Comparison of ENCODE assay signal across 8 cellular contexts in the genomic region with DNA sequence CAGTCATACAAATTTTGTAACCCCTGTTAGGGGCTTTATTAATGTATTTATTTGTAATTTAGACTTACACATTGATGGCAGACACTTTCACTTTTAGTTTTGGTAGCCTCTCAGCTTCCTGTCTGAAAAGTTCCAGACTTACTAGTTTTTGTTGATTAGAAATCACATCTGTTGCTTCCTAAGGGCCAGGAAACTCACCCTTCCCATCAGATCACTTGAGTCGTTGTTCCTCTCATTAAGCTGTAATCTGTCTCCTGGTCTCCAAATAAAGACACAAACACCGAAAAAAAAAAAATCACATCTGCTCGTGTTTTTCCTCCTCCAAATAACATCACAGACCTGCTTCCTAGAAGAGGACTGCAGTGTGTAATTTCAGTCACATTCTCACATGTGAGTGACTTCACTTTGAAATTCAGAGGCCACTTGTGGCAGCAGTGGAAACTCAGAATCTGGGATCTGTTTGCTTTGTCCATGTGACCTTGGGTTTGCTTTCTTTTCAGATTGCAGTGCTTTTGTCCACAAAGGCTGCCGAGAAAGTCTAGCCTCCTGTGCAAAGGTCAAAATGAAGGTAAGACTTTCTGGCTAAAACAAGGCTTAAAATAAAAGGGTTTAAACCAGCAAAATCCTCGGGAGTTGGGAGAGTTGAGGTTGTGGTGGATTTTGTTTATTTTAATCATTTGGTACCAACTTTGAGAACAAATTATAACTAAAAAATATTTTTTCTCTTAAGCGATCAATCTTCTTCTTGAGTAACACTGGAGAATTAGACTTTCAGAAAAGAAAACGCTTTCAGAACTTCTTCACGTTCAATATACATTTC.
DNase-seq lines count a peak whose midpoint lies in the region; ATAC-seq and TF ChIP-seq lines count a peak whose summit lies in the region.

No MANE protein-coding gene starts in this region.

- peaks cover 24% of the 10 kb centered on the region for H3K36me3 ChIP-seq in OCI-LY3 (replicated peaks; ENCODE audit: low read depth, low read length)

- peak overlapping the region; percentile 75 for H3K4me3 Mint-ChIP-seq in CD4-positive, alpha-beta T cell
- H3K4me3 Mint-ChIP-seq in neural crest cell: no peak overlapping the region

- peaks cover 87% of the 10 kb centered on the region for H3K4me1 Mint-ChIP-seq in CD4-positive, alpha-beta T cell (ENCODE audit: low read depth)
- peaks cover 40% of the 10 kb centered on the region for H3K4me1 Mint-ChIP-seq in neural crest cell

- H3K4me3 ChIP-seq in OCI-LY3 (ENCODE audit: low read length) (peak overlapping the region; percentile 65), epithelial cell of proximal tubule (ENCODE audit: low read depth, low read length) (peak overlapping the region; percentile 20)

- H3K9me3 Mint-ChIP-seq in CD4-positive, alpha-beta T cell: no peaks in the 10 kb centered on the region
- H3K9me3 Mint-ChIP-seq in neural crest cell: no peaks in the 10 kb centered on the region

- no peak for TF ChIP-seq CTCF in CD4-positive, alpha-beta T cell (IDR thresholded peaks at IDR 0.05)
- TF ChIP-seq CTCF in OCI-LY3 (IDR thresholded peaks at IDR 0.05; ENCODE audit: low read depth, low read length) (no peak), epithelial cell of proximal tubule (conservative IDR thresholded peaks at IDR 0.05; ENCODE audit: low read depth, low read length) (no peak), neural crest cell (conservative IDR thresholded peaks at IDR 0.05) (no peak)

- H3K9me3 ChIP-seq in CD4-positive, alpha-beta T cell (ENCODE audit: control insufficient read depth, low read length): no peaks in the 10 kb centered on the region
- no peaks in the 10 kb centered on the region for H3K9me3 ChIP-seq in OCI-LY3 (ENCODE audit: insufficient read depth, low read length)

- H3K27ac ChIP-seq in CD4-positive, alpha-beta T cell (ENCODE audit: low read depth, low read length): peak overlapping the region; percentile 80
- H3K27ac ChIP-seq in OCI-LY3 (ENCODE audit: low read length): peak overlapping the region; percentile 88

- no peaks in the 10 kb centered on the region for H3K27me3 Mint-ChIP-seq in CD4-positive, alpha-beta T cell
- H3K27me3 Mint-ChIP-seq in neural crest cell (ENCODE audit: low read depth): no peaks in the 10 kb centered on the region

- H3K4me1 ChIP-seq in OCI-LY3 (ENCODE audit: low read length): peaks cover 88% of the 10 kb centered on the region

- peak overlapping the region; percentile 98 for H3K27ac Mint-ChIP-seq in CD4-positive, alpha-beta T cell
- peak overlapping the region; percentile 68 for H3K27ac Mint-ChIP-seq in neural crest cell (ENCODE audit: unreplicated experiment)

- DNase-seq in CD4-positive, alpha-beta T cell: no peak
- DNase-seq in epithelial cell of proximal tubule (ENCODE audit: low read depth) (no peak), neural crest cell (ENCODE audit: low read depth, low spot score) (no peak), putamen (ENCODE audit: low spot score) (no peak), NCI-H2081 (lab: John Stamatoyannopoulos, UW) (no peak)

- intact Hi-C loops in CD4-positive, alpha-beta T cell (cut with DNase I, micrococcal nuclease): loop anchor here (1.0 to 10.0 kb wide), 7 partner anchors 18 to 323 kb away; a partner anchor contains a TSS

- H3K36me3 Mint-ChIP-seq in CD4-positive, alpha-beta T cell (ENCODE audit: low read depth): peaks cover 83% of the 10 kb centered on the region
- peaks cover 5% of the 10 kb centered on the region for H3K36me3 Mint-ChIP-seq in neural crest cell (ENCODE audit: low read depth)

- H2AFZ ChIP-seq in OCI-LY3 (ENCODE audit: low read depth, low read length): peak overlapping the region; percentile 14; the same call in 1 of the 2 replicates

- peak; percentile 39 for ATAC-seq in CD4-positive, alpha-beta T cell (ENCODE audit: poor library complexity)
- peak; percentile 14 for ATAC-seq in GM21515 (IDR thresholded peaks at IDR 0.05; ENCODE audit: unreplicated experiment)
- no peak for ATAC-seq in esophagus mucosa

- no peaks in the 10 kb centered on the region for H3K27me3 ChIP-seq in CD4-positive, alpha-beta T cell (ENCODE audit: control insufficient read depth, insufficient read depth, low read length)
- no peaks in the 10 kb centered on the region for H3K27me3 ChIP-seq in OCI-LY3 (ENCODE audit: low read depth, low read length)

- POLR2A ChIA-PET in CD4-positive, alpha-beta T cell (lab: Charles Lee): interaction anchor here (1.0 to 2.1 kb wide), 11 partner anchors 12 to 727 kb away, joined by 3 to 34 read pairs (median 4); a partner anchor contains a TSS

- peaks cover 48% of the 10 kb centered on the region for H3K79me2 ChIP-seq in OCI-LY3 (ENCODE audit: low read length)

- CTCF ChIA-PET in CD4-positive, alpha-beta T cell (lab: Charles Lee): interaction anchor here (1.1 to 2.0 kb wide), 3 partner anchors 12 to 32 kb away, joined by 4 to 9 read pairs (median 5); no protein-coding TSS in a partner anchor

- peak overlapping the region; percentile 78 for H3K9ac ChIP-seq in OCI-LY3 (ENCODE audit: low read length)

- H4K20me1 ChIP-seq in OCI-LY3 (ENCODE audit: insufficient read depth, low read length): no peaks in the 10 kb centered on the region

- peak overlapping the region; percentile 88 for H3K4me2 ChIP-seq in OCI-LY3 (ENCODE audit: low read length)
